In genomic region chr2:69012310-69013122, GRCh38 we compare ENCODE assay signal across 8 cellular contexts. TPM values are rescaled to one million over a fixed set of nuclear protein-coding genes. Genes with fewer than 3 reads are reported as not detected.
DNase-seq lines count a peak whose midpoint lies in the region; ATAC-seq and TF ChIP-seq lines count a peak whose summit lies in the region.

No MANE protein-coding gene starts in this region.

- H3K4me3 ChIP-seq in ascending aorta (peak overlapping the region; percentile 77 to 87), hepatocyte (peak overlapping the region; percentile 50)

- H3K79me2 ChIP-seq in hepatocyte: peaks cover 34% of the 10 kb centered on the region

- ATAC-seq in SK-N-SH treated with all-trans-retinoic acid at 6 μM for 48 hours (peak; percentile 48), HG02973 (IDR thresholded peaks at IDR 0.05; ENCODE audit: unreplicated experiment) (no peak)

- no peaks in the 10 kb centered on the region for H3K27me3 ChIP-seq in ascending aorta
- H3K27me3 ChIP-seq in hepatocyte: peaks cover 11% of the 10 kb centered on the region

- peak; percentile 81 for DNase-seq in ELR (ENCODE audit: low read depth)
- DNase-seq in HuH-7 (ENCODE audit: low spot score): peak; percentile 41
- peak in 1 of 2 donors; percentile 83 for DNase-seq in ascending aorta (ENCODE audit: low spot score in 2 of 2)
- peak; percentile 76 for DNase-seq in hepatocyte (ENCODE audit: low spot score)
- DNase-seq in putamen (ENCODE audit: low spot score): peak; percentile 72
- DNase-seq in HPDE6-E6E7 (ENCODE audit: extremely low spot score): no peak

- no peaks in the 10 kb centered on the region for H3K36me3 ChIP-seq in ascending aorta
- no peaks in the 10 kb centered on the region for H3K36me3 ChIP-seq in hepatocyte (replicated peaks; ENCODE audit: insufficient read depth, low read depth)

- H3K9me2 ChIP-seq in hepatocyte (replicated peaks; ENCODE audit: insufficient read depth): no peaks in the 10 kb centered on the region

- peak overlapping the region; percentile 82 for H3K4me2 ChIP-seq in hepatocyte

- WGBS in hepatocyte (ENCODE audit: low lambda C conversion rate, missing lambda C conversion rate): 16% methylated on average over 27 of the region's 27 CpGs

- H3K27ac ChIP-seq in ascending aorta (peak overlapping the region; percentile 81 to 87), hepatocyte (peak overlapping the region; percentile 60)

- intact Hi-C loops in ascending aorta (cut with DNase I): loop anchor here (1.0 to 5.0 kb wide), 5 partner anchors 70 to 295 kb away; no protein-coding TSS in a partner anchor

- H2AFZ ChIP-seq in hepatocyte: peak overlapping the region; percentile 90

- no peaks in the 10 kb centered on the region for H3K9me3 ChIP-seq in ascending aorta
- no peaks in the 10 kb centered on the region for H3K9me3 ChIP-seq in hepatocyte (ENCODE audit: low read depth)

- peaks cover 12% of the 10 kb centered on the region for H4K20me1 ChIP-seq in hepatocyte (ENCODE audit: insufficient read depth, poor library complexity, severe bottlenecking)

- H3K4me1 ChIP-seq in ascending aorta: peaks cover 0 to 7% of the 10 kb centered on the region in 2 donors
- peaks cover 3% of the 10 kb centered on the region for H3K4me1 ChIP-seq in hepatocyte (ENCODE audit: insufficient read depth)

- TF ChIP-seq CTCF in ascending aorta (IDR thresholded peaks at IDR 0.05) (peak; percentile 79 to 89 (median 84)), hepatocyte (IDR thresholded peaks at IDR 0.05; ENCODE audit: poor library complexity) (peak; percentile 84)

TF ChIP-seq in SK-N-SH treated with all-trans-retinoic acid at 6 μM for 48 hours, 23 proteins besides CTCF, POLR2A, EP300 and RAD21:
- no peak for TF ChIP-seq ZNF70 (CRISPR knock-in tag; IDR thresholded peaks at IDR 0.05)
- peak; percentile 96 for TF ChIP-seq PATZ1 (CRISPR knock-in tag; IDR thresholded peaks at IDR 0.05; ENCODE audit: borderline replicate concordance)
- TF ChIP-seq ZNF565 (CRISPR knock-in tag; conservative IDR thresholded peaks at IDR 0.05; ENCODE audit: low read depth): no peak
- TF ChIP-seq BACH2 (CRISPR knock-in tag; IDR thresholded peaks at IDR 0.05; ENCODE audit: borderline replicate concordance): no peak
- TF ChIP-seq, protein P1, sequence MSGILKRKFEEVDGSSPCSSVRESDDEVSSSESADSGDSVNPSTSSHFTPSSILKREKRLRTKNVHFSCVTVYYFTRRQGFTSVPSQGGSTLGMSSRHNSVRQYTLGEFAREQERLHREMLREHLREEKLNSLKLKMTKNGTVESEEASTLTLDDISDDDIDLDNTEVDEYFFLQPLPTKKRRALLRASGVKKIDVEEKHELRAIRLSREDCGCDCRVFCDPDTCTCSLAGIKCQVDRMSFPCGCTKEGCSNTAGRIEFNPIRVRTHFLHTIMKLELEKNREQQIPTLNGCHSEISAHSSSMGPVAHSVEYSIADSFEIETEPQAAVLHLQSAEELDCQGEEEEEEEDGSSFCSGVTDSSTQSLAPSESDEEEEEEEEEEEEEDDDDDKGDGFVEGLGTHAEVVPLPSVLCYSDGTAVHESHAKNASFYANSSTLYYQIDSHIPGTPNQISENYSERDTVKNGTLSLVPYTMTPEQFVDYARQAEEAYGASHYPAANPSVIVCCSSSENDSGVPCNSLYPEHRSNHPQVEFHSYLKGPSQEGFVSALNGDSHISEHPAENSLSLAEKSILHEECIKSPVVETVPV (CRISPR knock-in tag; IDR thresholded peaks at IDR 0.05): no peak

RNA-seq across cellular contexts. Expression of gene ANTXR1, which starts 0.5 kb away (rescaled TPM):
- total RNA-seq in ascending aorta (90.3 TPM), hepatocyte (24.5 and 34.7 TPM in 2 replicates)
- 29.1 and 35.3 TPM in 2 replicates for polyA plus RNA-seq in hepatocyte

RNA-seq across cellular contexts. Expression of gene GKN1, which starts 38.1 kb away (rescaled TPM):
- total RNA-seq in ascending aorta (1.9 TPM), hepatocyte (0.53 TPM in 1 of 2 replicates, not detected in the other)
- 0.25 and 0.79 TPM in 2 replicates for polyA plus RNA-seq in hepatocyte

RNA-seq across cellular contexts. Expression of gene GKN2, which starts 59.8 kb away (rescaled TPM):
- total RNA-seq in ascending aorta (0.75 TPM), hepatocyte (not detected in 2 replicates)
- polyA plus RNA-seq in hepatocyte: not detected in 2 replicates
